ENCODE assay signal across 10 cellular contexts in genomic region chr21:43812139-43812821, GRCh38. TPM values are rescaled to one million over a fixed set of nuclear protein-coding genes. Genes with fewer than 3 reads are reported as not detected.
DNase-seq lines count a peak whose midpoint lies in the region; ATAC-seq, FAIRE-seq and TF ChIP-seq lines count a peak whose summit lies in the region.
"Had no signal": no experiment of that assay in that cellular context is flagged by ENCODE, and none has a peak within 500 bp of the region (broad histone marks: within the 10 kb centered on the region; RNA-seq: fewer than 3 reads in every experiment).

No MANE protein-coding gene starts in this region.

- no peak overlapping the region for H3K4me3 ChIP-seq in Karpas-422 (ENCODE audit: low read length)
- 0 out of 2 replicates have a peak overlapping the region, but pooled peaks have one; percentile 21 for H3K4me3 ChIP-seq in SJCRH30

- no peaks in the 10 kb centered on the region for H3K36me3 ChIP-seq in Karpas-422 (ENCODE audit: insufficient read depth, low read length)
- no peaks in the 10 kb centered on the region for H3K36me3 ChIP-seq in SJCRH30

- no peak overlapping the region for H2AFZ ChIP-seq in Karpas-422 (ENCODE audit: low read length)

- FAIRE-seq in GM12892 (lab: Jason Lieb, UNC) = no peak

- no peaks in the 10 kb centered on the region for H3K9me2 ChIP-seq in Karpas-422 (replicated peaks; ENCODE audit: insufficient read depth, low read length)

- H3K9me3 ChIP-seq in Karpas-422 (ENCODE audit: low read length) = no peaks in the 10 kb centered on the region
- no peaks in the 10 kb centered on the region for H3K9me3 ChIP-seq in SJCRH30 (replicated peaks)

- H3K4me1 ChIP-seq in Karpas-422 (ENCODE audit: low read length) = peaks cover 51% of the 10 kb centered on the region
- H3K4me1 ChIP-seq in SJCRH30 = peaks cover 8% of the 10 kb centered on the region; the same call in 1 of the 2 replicates

- no peak for ATAC-seq in GM19351 (IDR thresholded peaks at IDR 0.05; ENCODE audit: unreplicated experiment)
- ATAC-seq in HG03520 (IDR thresholded peaks at IDR 0.05; ENCODE audit: unreplicated experiment) = no peak

- H3K9ac ChIP-seq in Karpas-422 (ENCODE audit: low read length) = no peak overlapping the region

- H3K79me2 ChIP-seq in Karpas-422 (ENCODE audit: low read length) = no peaks in the 10 kb centered on the region

- TF ChIP-seq POLR2A in GM12892 (IDR thresholded peaks at IDR 0.05; ENCODE audit: low read depth, low read length) = no peak

- H3K27ac ChIP-seq in Karpas-422 (ENCODE audit: low read length) (no peak overlapping the region), SJCRH30 (no peak overlapping the region)

- DNase-seq in 8988T (peak; percentile 53), Karpas-422 (peak; percentile 41), SJCRH30 (no peak), islet precursor cell (peak; percentile 51), GM12892 (ENCODE audit: insufficient read length) (no peak)
- DNase-seq in effector CD4-positive, alpha-beta T cell = no peak
- DNase-seq: activated naive CD8-positive, alpha-beta T cell treated with anti-CD3 and anti-CD28 coated beads for 36 hours; hippocampal formation had no signal

- H3K4me2 ChIP-seq in Karpas-422 (ENCODE audit: low read depth, low read length, poor library complexity, severe bottlenecking) = no peak overlapping the region

- peaks cover 7% of the 10 kb centered on the region; the same call in 1 of the 2 replicates for H4K20me1 ChIP-seq in Karpas-422 (ENCODE audit: insufficient read depth, low read depth, low read length)

- no peaks in the 10 kb centered on the region for H3K27me3 ChIP-seq in Karpas-422 (ENCODE audit: low read length)
- H3K27me3 ChIP-seq in SJCRH30 = 0 out of 2 replicates have a peak, but pooled peaks cover 7% of the 10 kb centered on the region

RNA-seq across cellular contexts. Expression of gene RRP1, which starts 22.9 kb away (rescaled TPM):
- 26.2 and 28.8 TPM in 2 replicates for total RNA-seq in Karpas-422 (2014; rRNA removed; shearing (Covaris generic); ENCODE audit: low replicate concordance)
- total RNA-seq in SJCRH30 (2014; rRNA removed; shearing (Covaris generic)) = 33.5 and 36.2 TPM in 2 replicates
- 26.7 TPM for polyA plus RNA-seq in GM12892 (2012; ENCODE audit: missing spikeins)

RNA-seq across cellular contexts. Expression of gene CSTB, which starts 36.2 kb away (rescaled TPM):
- 17.6 and 28.0 TPM in 2 replicates for total RNA-seq in Karpas-422 (2014; rRNA removed; shearing (Covaris generic); ENCODE audit: low replicate concordance)
- total RNA-seq in SJCRH30 (2014; rRNA removed; shearing (Covaris generic)) = 18.7 and 19.0 TPM in 2 replicates
- 45.6 TPM for polyA plus RNA-seq in GM12892 (2012; ENCODE audit: missing spikeins)

RNA-seq across cellular contexts. Expression of gene AGPAT3, which starts 52.7 kb away (rescaled TPM):
- total RNA-seq in Karpas-422 (2014; rRNA removed; shearing (Covaris generic); ENCODE audit: low replicate concordance) = 29.0 and 42.2 TPM in 2 replicates
- 16.4 and 18.3 TPM in 2 replicates for total RNA-seq in SJCRH30 (2014; rRNA removed; shearing (Covaris generic))
- polyA plus RNA-seq in GM12892 (2012; ENCODE audit: missing spikeins) = 36.2 TPM

Comparison
In these comparisons a context has a peak if more than half of its experiments do, and no peak if none do; other contexts are left out.
1. DNase-seq: peak in 8988T (single experiment), Karpas-422 (single experiment) and islet precursor cell (single experiment); none in SJCRH30 (0 of 2), GM12892 (single experiment) and effector CD4-positive, alpha-beta T cell (single experiment).